In the genomic region with DNA sequence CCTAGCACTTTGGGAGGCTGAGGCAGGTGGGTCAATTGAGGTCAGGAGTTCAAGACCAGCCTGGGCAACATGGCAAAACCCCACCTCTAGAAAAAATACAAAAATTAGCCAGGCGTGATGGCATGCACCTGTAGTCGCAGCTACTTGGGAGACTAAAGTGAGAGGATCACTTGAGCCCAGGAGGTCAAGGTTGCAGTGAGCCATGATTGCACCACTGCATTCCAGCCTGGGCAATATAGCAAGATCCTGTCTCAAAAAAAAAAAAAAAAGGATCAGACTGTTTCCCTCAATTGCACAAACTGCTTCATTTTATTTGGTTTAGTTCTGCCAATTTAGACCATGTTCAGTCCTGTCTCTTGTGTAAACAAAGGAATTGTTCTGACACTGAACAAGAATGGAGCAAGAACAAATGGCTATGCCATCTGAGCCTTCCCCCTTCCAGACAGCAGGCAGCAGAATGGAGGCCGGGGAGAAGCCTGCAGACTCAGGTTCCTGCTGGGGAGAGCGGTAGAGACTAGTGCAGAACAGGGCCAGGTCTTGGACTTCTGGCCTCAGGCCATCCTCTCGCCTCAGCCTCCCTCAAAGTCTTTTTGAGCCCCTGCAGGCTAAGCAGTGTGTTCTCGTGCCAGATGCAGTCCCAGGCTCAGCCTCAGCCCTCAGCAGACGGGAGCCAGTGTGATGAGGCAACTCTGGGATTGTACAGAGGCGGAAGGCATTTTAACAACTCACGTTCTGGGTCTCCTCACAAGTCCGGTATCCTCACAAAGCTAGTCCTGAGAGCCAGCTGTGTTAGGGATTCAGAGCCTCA, we compare ENCODE assay signal across 11 cellular contexts. TPM values are rescaled to one million over a fixed set of nuclear protein-coding genes. Genes with fewer than 3 reads are reported as not detected.
DNase-seq lines count a peak whose midpoint lies in the region; TF ChIP-seq lines count a peak whose summit lies in the region.
"Had no signal": no experiment of that assay in that cellular context is flagged by ENCODE, and none has a peak within 500 bp of the region (broad histone marks: within the 10 kb centered on the region; RNA-seq: fewer than 3 reads in every experiment).

No MANE protein-coding gene starts in this region.

- intact Hi-C loops in ascending aorta (cut with DNase I) (no loop called here), breast epithelium (cut with DNase I; ENCODE audit: low total_unique reads) (no loop called here)

- H3K36me3 ChIP-seq in rectal smooth muscle tissue (ENCODE audit: control insufficient read depth, insufficient read depth, low read length), result peaks cover 44% of the 10 kb centered on the region
- H3K36me3 ChIP-seq in ascending aorta, result peaks cover 63 to 83% of the 10 kb centered on the region in 2 donors
- peaks cover 7% of the 10 kb centered on the region for H3K36me3 ChIP-seq in breast epithelium

- no peaks in the 10 kb centered on the region for H3K9me3 ChIP-seq in ascending aorta
- H3K9me3 ChIP-seq in breast epithelium, result no peaks in the 10 kb centered on the region

- H3K4me1 ChIP-seq in rectal smooth muscle tissue (ENCODE audit: control insufficient read depth, insufficient read depth, low read length) (peaks cover 12% of the 10 kb centered on the region), ascending aorta (no peaks in the 10 kb centered on the region), breast epithelium (no peaks in the 10 kb centered on the region)

- H3K27ac ChIP-seq in VCaP (peak overlapping the region; percentile 27; the same call in 1 of the 2 replicates), rectal smooth muscle tissue (ENCODE audit: low read depth, low read length) (peak overlapping the region; percentile 76), ascending aorta (no peak overlapping the region), breast epithelium (peak overlapping the region in 1 of 2 donors; percentile 61)

- H3K4me3 ChIP-seq in fibroblast of villous mesenchyme (ENCODE audit: low read depth, low read length), result no peak overlapping the region
- no peak overlapping the region for H3K4me3 ChIP-seq in rectal smooth muscle tissue (ENCODE audit: low read length)
- no peak overlapping the region for H3K4me3 ChIP-seq in ascending aorta
- H3K4me3 ChIP-seq in breast epithelium, result no peak overlapping the region

- in situ Hi-C loops in G401 (cut with HindIII; ENCODE audit: low sequenced_read_pairs), result no loop called here

- H3K9ac ChIP-seq in rectal smooth muscle tissue (ENCODE audit: low read length), result no peak overlapping the region

- no peak for TF ChIP-seq POLR2A in breast epithelium (IDR thresholded peaks at IDR 0.05)

- H3K27me3 ChIP-seq in rectal smooth muscle tissue (ENCODE audit: control insufficient read depth, insufficient read depth, low read length) (no peaks in the 10 kb centered on the region), ascending aorta (no peaks in the 10 kb centered on the region), breast epithelium (no peaks in the 10 kb centered on the region)

- peak; percentile 38 for DNase-seq in G401 (ENCODE audit: low spot score)
- peak; percentile 69 for DNase-seq in fibroblast of villous mesenchyme (ENCODE audit: low read depth)
- no peak for DNase-seq in NCI-H1417 (lab: John Stamatoyannopoulos, UW)
- no peak for DNase-seq in ascending aorta (ENCODE audit: low spot score in 2 of 2)
- no peak for DNase-seq in NCI-H226
- DNase-seq in breast epithelium (ENCODE audit: low spot score in 2 of 2), result no peak
- DNase-seq: activated CD4-positive, CD25-positive, alpha-beta regulatory T cell; activated naive CD4-positive, alpha-beta T cell treated with anti-CD3 and anti-CD28 coated beads, Interleukin-2, amount 10 ng/mL, durations not matched to agents 7 days and 5 days; NCI-H187 had no signal

- TF ChIP-seq CTCF in VCaP (conservative IDR thresholded peaks at IDR 0.05) (no peak), fibroblast of villous mesenchyme (IDR thresholded peaks at IDR 0.05; ENCODE audit: insufficient read depth, low read depth, low read length) (no peak), ascending aorta (IDR thresholded peaks at IDR 0.05) (no peak), breast epithelium (IDR thresholded peaks at IDR 0.05) (no peak)

RNA-seq across cellular contexts. Expression of a gene that starts 18.2 kb away (rescaled TPM):
- total RNA-seq in G401 (2014; rRNA removed; shearing (Covaris generic)), result 55.8 and 108 TPM in 2 replicates
- total RNA-seq in fibroblast of villous mesenchyme (474 and 562 TPM in 2 replicates), ascending aorta (206 TPM), breast epithelium (100 to 1,000 TPM; 577 to 931 (median 621) TPM)

RNA-seq across cellular contexts. Expression of a gene that starts 54.9 kb away (rescaled TPM):
- 53.0 and 65.4 TPM in 2 replicates for total RNA-seq in G401 (2014; rRNA removed; shearing (Covaris generic))
- total RNA-seq in fibroblast of villous mesenchyme (42.5 and 54.0 TPM in 2 replicates), ascending aorta (12.2 TPM), breast epithelium (10 to 100 TPM; 51.8 to 70.0 (median 62.6) TPM)

Comparison
In these comparisons a context has a peak if more than half of its experiments do, and no peak if none do; other contexts are left out.
1. DNase-seq: peak in G401 (single experiment) and fibroblast of villous mesenchyme (single experiment); none in NCI-H1417 (0 of 3), ascending aorta (0 of 2), NCI-H226 (single experiment) and breast epithelium (0 of 2).
2. H3K27ac ChIP-seq: peak in VCaP (single experiment) and rectal smooth muscle tissue (single experiment); none in ascending aorta (0 of 2).